ENCODE assay signal across 16 cellular contexts in genomic region chr10:33897255-33897893, GRCh38.
DNase-seq lines count a peak whose midpoint lies in the region; ATAC-seq, FAIRE-seq and TF ChIP-seq lines count a peak whose summit lies in the region.
"Had no signal": no experiment of that assay in that cellular context is flagged by ENCODE, and none has a peak within 500 bp of the region (broad histone marks: within the 10 kb centered on the region; RNA-seq: fewer than 3 reads in every experiment).

No MANE protein-coding gene starts in this region.

- no peaks in the 10 kb centered on the region for H3K79me2 ChIP-seq in astrocyte (ENCODE audit: insufficient read depth, low read length)

- no peak overlapping the region for H3K4me3 Mint-ChIP-seq in astrocyte (ENCODE audit: unreplicated experiment)

- peak overlapping the region; percentile 25 for H3K27ac ChIP-seq in astrocyte (ENCODE audit: low read depth, low read length)

- peaks cover 14% of the 10 kb centered on the region for H3K4me1 Mint-ChIP-seq in astrocyte (ENCODE audit: low read depth, unreplicated experiment)

- no peaks in the 10 kb centered on the region for H3K36me3 ChIP-seq in astrocyte (ENCODE audit: insufficient read depth, low read length)

- no peak overlapping the region for H3K9ac ChIP-seq in astrocyte (ENCODE audit: low read length)

- peak overlapping the region; percentile 50 for H3K4me2 ChIP-seq in astrocyte (ENCODE audit: low read length)

- H4K20me1 ChIP-seq in astrocyte (ENCODE audit: insufficient read depth, low read length): no peaks in the 10 kb centered on the region

- peaks cover 14% of the 10 kb centered on the region for H3K4me1 ChIP-seq in astrocyte (ENCODE audit: insufficient read depth, low read length)

- no peak overlapping the region for H3K4me3 ChIP-seq in astrocyte (ENCODE audit: insufficient read depth, low read depth, low read length)
- H3K4me3 ChIP-seq: mucosa of descending colon had no signal

- ATAC-seq in HG02623 (IDR thresholded peaks at IDR 0.05; ENCODE audit: unreplicated experiment): no peak
- ATAC-seq: mucosa of descending colon, PC-3 had no signal

- no peak for FAIRE-seq in astrocyte (lab: Jason Lieb, UNC)
- FAIRE-seq: kidney had no signal

- H3K27me3 Mint-ChIP-seq in astrocyte (ENCODE audit: low read depth, unreplicated experiment): no peaks in the 10 kb centered on the region

- DNase-seq in AG20443 (ENCODE audit: low spot score) (peak; percentile 38), LHCN-M2 (ENCODE audit: low read depth) (peak; percentile 33), astrocyte (ENCODE audit: low read depth) (peak; percentile 83), islet precursor cell (peak; percentile 60), GDM1 (lab: John Stamatoyannopoulos, UW) (no peak), Kasumi-1 (lab: John Stamatoyannopoulos, UW) (no peak), HK-2 (ENCODE audit: unreplicated experiment) (no peak)
- DNase-seq: activated gamma-delta T cell treated with Interleukin-2 at 50 U/mL for 16 hours; effector CD4-positive, alpha-beta T cell; kidney; mucosa of descending colon; NCI-H446; PC-3; stimulated activated CD4-positive, alpha-beta T cell treated with anti-CD3 and anti-CD28 coated beads, Interleukin-15, amount 100 ng/mL, for 24 hours; substantia nigra had no signal

- H3K9me3 Mint-ChIP-seq in astrocyte (ENCODE audit: unreplicated experiment): peaks cover 9% of the 10 kb centered on the region

- H3K36me3 Mint-ChIP-seq in astrocyte (ENCODE audit: low read depth, unreplicated experiment): no peaks in the 10 kb centered on the region

- peak overlapping the region; percentile 15 for H2AFZ ChIP-seq in astrocyte (ENCODE audit: low read depth, low read length)

- H3K27ac Mint-ChIP-seq in astrocyte (ENCODE audit: unreplicated experiment): peak overlapping the region; percentile 77

- TF ChIP-seq CTCF in astrocyte (IDR thresholded peaks at IDR 0.05; ENCODE audit: insufficient read depth, low read depth, low read length): no peak

- H3K27me3 ChIP-seq in astrocyte (ENCODE audit: insufficient read depth, low read length): no peaks in the 10 kb centered on the region

- H3K9me3 ChIP-seq in astrocyte (ENCODE audit: insufficient read depth, low read depth, low read length): no peaks in the 10 kb centered on the region
- H3K9me3 ChIP-seq: mucosa of descending colon had no signal

Comparison
In these comparisons a context has a peak if more than half of its experiments do, and no peak if none do; other contexts are left out.
1. DNase-seq: peak in AG20443 (single experiment), LHCN-M2 (single experiment), astrocyte (single experiment) and islet precursor cell (single experiment); none in GDM1 (single experiment), Kasumi-1 (0 of 2) and HK-2 (single experiment).